ENCODE assay signal across 15 cellular contexts in the genomic region with DNA sequence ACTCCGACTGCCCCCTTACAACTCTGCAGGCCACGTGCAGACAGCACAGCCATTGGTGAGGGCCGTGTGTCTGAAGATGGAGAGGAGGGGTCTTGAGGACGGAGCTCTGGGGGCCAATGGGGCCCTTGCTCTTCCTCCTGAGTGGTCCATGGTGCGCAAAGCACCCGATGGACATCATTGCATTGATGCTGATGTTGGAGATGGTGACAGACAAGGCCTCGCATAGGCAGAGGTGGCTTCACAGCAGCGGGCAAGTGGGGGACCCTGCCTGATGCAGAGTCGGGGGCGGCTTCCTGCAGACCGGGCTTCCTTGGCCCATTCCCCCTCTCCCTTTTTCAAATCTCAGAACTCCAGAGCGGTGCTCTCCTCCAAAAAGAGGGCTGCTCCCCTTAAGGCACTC.
A peak's percentile ranks its signal among the peaks of the same experiment; 100 is the strongest.
DNase-seq lines count a peak whose midpoint lies in the region; ATAC-seq and TF ChIP-seq lines count a peak whose summit lies in the region.
"Had no signal": no experiment of that assay in that cellular context is flagged by ENCODE, and none has a peak within 500 bp of the region (broad histone marks: within the 10 kb centered on the region; RNA-seq: fewer than 3 reads in every experiment).

No MANE protein-coding gene starts in this region.

- H3K9me3 ChIP-seq in left lung (peaks cover 0 to 19% of the 10 kb centered on the region in 2 donors), sigmoid colon (peaks cover 0 to 10% (median 4%) of the 10 kb centered on the region in 4 donors)
- H3K9me3 ChIP-seq: MG63 had no signal

- no peak for TF ChIP-seq POLR2A in sigmoid colon (IDR thresholded peaks at IDR 0.05)

- TF ChIP-seq CTCF in natural killer cell (IDR thresholded peaks at IDR 0.05), result no peak
- no peak for TF ChIP-seq CTCF in left lung (IDR thresholded peaks at IDR 0.05)
- TF ChIP-seq CTCF in sigmoid colon (IDR thresholded peaks at IDR 0.05), result no peak

- H3K4me3 Mint-ChIP-seq in natural killer cell treated with Interleukin-12 subunit alpha and Interleukin-12 subunit beta and Interleukin-15 and Interleukin-18, amount 100 ng/mL, for 72 hours, result no peak overlapping the region
- no peak overlapping the region for H3K4me3 Mint-ChIP-seq in natural killer cell

- H3K4me3 ChIP-seq in left lung, result no peak overlapping the region
- no peak overlapping the region for H3K4me3 ChIP-seq in sigmoid colon
- H3K4me3 ChIP-seq: MG63 had no signal

- peak; percentile 45 for DNase-seq in natural killer cell treated with Interleukin-12 subunit alpha and Interleukin-12 subunit beta and Interleukin-15 and Interleukin-18, amount 100 ng/mL, for 72 hours (ENCODE audit: low spot score)
- DNase-seq in natural killer cell (no peak), left lung (peak; percentile 5 to 41), sigmoid colon (peak; percentile 34), sciatic nerve (ENCODE audit: low spot score) (no peak)
- DNase-seq: CD4-positive, CD25-positive, alpha-beta regulatory T cell; DMS 273 treated with DMSO at 0.1 percent for 48 hours; MG63; NCI-H1417 treated with DMSO at 0.1 percent for 48 hours; NCI-H187; NCI-H446; NCI-H526 treated with DMSO at 0.1 percent for 48 hours; SHP77 had no signal

- H3K4me1 Mint-ChIP-seq in natural killer cell treated with Interleukin-12 subunit alpha and Interleukin-12 subunit beta and Interleukin-15 and Interleukin-18, amount 100 ng/mL, for 72 hours (ENCODE audit: low read depth in 2 of 2), result peaks cover 0 to 7% of the 10 kb centered on the region in 2 donors
- peaks cover 4 to 37% of the 10 kb centered on the region in 2 donors for H3K4me1 Mint-ChIP-seq in natural killer cell

- H3K9me3 Mint-ChIP-seq in natural killer cell treated with Interleukin-12 subunit alpha and Interleukin-12 subunit beta and Interleukin-15 and Interleukin-18, amount 100 ng/mL, for 72 hours, result no peaks in the 10 kb centered on the region
- H3K9me3 Mint-ChIP-seq in natural killer cell, result no peaks in the 10 kb centered on the region

- H3K4me1 ChIP-seq in left lung, result no peaks in the 10 kb centered on the region
- H3K4me1 ChIP-seq in sigmoid colon, result no peaks in the 10 kb centered on the region

- H3K36me3 ChIP-seq in left lung (no peaks in the 10 kb centered on the region), sigmoid colon (no peaks in the 10 kb centered on the region)
- H3K36me3 ChIP-seq: MG63 had no signal

- 78 to 90% methylated on average over 12 of the region's 12 CpGs for WGBS in sigmoid colon, 2 donors

- H3K27ac Mint-ChIP-seq in natural killer cell treated with Interleukin-12 subunit alpha and Interleukin-12 subunit beta and Interleukin-15 and Interleukin-18, amount 100 ng/mL, for 72 hours, result no peak overlapping the region
- H3K27ac Mint-ChIP-seq in natural killer cell, result no peak overlapping the region
- H3K27ac Mint-ChIP-seq: CD4-positive, CD25-positive, alpha-beta regulatory T cell had no signal

- H3K27ac ChIP-seq in left lung (no peak overlapping the region), sigmoid colon (no peak overlapping the region)

- intact Hi-C loops in natural killer cell (cut with micrococcal nuclease) (no loop called here), left lung (cut with DNase I) (no loop called here), sigmoid colon (cut with DNase I) (no loop called here), sciatic nerve (cut with DNase I) (loop anchor here (10.0 kb wide), 1 partner anchor 64 kb away; no protein-coding TSS in a partner anchor)

- no peak for ATAC-seq in natural killer cell treated with Interleukin-12 subunit alpha and Interleukin-12 subunit beta and Interleukin-15 and Interleukin-18, amount 100 ng/mL, for 72 hours
- no peak for ATAC-seq in natural killer cell
- no peak for ATAC-seq in left lung
- ATAC-seq in sciatic nerve, result no peak
- no peak for ATAC-seq in HG02759 (IDR thresholded peaks at IDR 0.05; ENCODE audit: unreplicated experiment)
- ATAC-seq in HG03432 (IDR thresholded peaks at IDR 0.05; ENCODE audit: unreplicated experiment), result no peak

- TF ChIP-seq EP300 in sigmoid colon (IDR thresholded peaks at IDR 0.05), result no peak

- H3K27me3 ChIP-seq in left lung (peaks cover 0 to 28% of the 10 kb centered on the region in 2 donors), sigmoid colon (peaks cover 4 to 28% (median 5%) of the 10 kb centered on the region in 3 donors)
- H3K27me3 ChIP-seq: MG63 had no signal

- no peaks in the 10 kb centered on the region for H3K27me3 Mint-ChIP-seq in natural killer cell treated with Interleukin-12 subunit alpha and Interleukin-12 subunit beta and Interleukin-15 and Interleukin-18, amount 100 ng/mL, for 72 hours
- H3K27me3 Mint-ChIP-seq in natural killer cell (ENCODE audit: low read depth in 2 of 2), result no peaks in the 10 kb centered on the region
- H3K27me3 Mint-ChIP-seq: CD4-positive, CD25-positive, alpha-beta regulatory T cell had no signal

- no peaks in the 10 kb centered on the region for H3K36me3 Mint-ChIP-seq in natural killer cell treated with Interleukin-12 subunit alpha and Interleukin-12 subunit beta and Interleukin-15 and Interleukin-18, amount 100 ng/mL, for 72 hours
- H3K36me3 Mint-ChIP-seq in natural killer cell, result no peaks in the 10 kb centered on the region

Comparison
In these comparisons a context has a peak if more than half of its experiments do, and no peak if none do; other contexts are left out.
1. DNase-seq: peak in natural killer cell treated with Interleukin-12 subunit alpha and Interleukin-12 subunit beta and Interleukin-15 and Interleukin-18, amount 100 ng/mL, for 72 hours (single experiment), left lung (2 of 2) and sigmoid colon (single experiment); none in natural killer cell (single experiment) and sciatic nerve (single experiment).